1 cellular context compared by ENCODE assay signal in the genomic region with DNA sequence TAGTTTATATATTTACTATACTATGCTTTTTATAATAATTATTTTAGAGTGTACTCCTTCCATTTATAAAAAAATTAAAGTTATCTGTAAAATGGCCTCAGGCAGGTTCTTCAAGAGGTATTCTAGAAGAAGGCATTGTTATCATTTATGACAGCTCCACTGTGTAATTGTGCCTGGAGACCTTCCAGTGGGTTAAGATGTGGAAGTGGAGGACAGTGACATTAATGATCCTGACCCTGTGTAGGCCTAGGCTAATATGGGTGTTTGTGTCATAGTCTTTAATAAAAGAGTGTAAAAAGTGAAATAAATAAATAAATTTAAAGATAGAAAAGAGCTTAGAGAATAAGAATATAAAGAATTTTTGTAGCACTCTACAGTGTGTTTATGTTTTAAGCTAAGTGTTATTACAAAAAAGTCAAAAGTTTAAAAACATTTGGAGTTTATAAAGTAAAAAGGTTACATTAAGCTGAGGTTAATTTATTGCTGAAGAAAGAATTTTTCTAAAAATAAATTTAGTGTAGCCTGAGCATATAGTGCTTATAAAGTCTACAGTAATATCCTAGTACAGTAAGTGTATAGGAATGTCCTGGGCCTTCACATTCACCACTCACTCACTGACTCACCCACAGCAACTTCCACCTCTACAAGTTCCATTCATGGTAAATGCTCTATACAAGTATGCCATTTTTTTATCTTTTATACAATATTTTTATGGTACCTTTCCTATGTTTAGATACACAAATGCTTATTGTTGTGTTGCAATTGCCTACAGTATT.
TF ChIP-seq lines count a peak whose summit lies in the region.

No MANE protein-coding gene starts in this region.

TF ChIP-seq in HCT116, 20 proteins besides CTCF, POLR2A, EP300 and RAD21 (continued from another document):
- TF ChIP-seq, protein P1, sequence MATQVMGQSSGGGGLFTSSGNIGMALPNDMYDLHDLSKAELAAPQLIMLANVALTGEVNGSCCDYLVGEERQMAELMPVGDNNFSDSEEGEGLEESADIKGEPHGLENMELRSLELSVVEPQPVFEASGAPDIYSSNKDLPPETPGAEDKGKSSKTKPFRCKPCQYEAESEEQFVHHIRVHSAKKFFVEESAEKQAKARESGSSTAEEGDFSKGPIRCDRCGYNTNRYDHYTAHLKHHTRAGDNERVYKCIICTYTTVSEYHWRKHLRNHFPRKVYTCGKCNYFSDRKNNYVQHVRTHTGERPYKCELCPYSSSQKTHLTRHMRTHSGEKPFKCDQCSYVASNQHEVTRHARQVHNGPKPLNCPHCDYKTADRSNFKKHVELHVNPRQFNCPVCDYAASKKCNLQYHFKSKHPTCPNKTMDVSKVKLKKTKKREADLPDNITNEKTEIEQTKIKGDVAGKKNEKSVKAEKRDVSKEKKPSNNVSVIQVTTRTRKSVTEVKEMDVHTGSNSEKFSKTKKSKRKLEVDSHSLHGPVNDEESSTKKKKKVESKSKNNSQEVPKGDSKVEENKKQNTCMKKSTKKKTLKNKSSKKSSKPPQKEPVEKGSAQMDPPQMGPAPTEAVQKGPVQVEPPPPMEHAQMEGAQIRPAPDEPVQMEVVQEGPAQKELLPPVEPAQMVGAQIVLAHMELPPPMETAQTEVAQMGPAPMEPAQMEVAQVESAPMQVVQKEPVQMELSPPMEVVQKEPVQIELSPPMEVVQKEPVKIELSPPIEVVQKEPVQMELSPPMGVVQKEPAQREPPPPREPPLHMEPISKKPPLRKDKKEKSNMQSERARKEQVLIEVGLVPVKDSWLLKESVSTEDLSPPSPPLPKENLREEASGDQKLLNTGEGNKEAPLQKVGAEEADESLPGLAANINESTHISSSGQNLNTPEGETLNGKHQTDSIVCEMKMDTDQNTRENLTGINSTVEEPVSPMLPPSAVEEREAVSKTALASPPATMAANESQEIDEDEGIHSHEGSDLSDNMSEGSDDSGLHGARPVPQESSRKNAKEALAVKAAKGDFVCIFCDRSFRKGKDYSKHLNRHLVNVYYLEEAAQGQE (IDR thresholded peaks at IDR 0.05; ENCODE audit: low read depth): no peak
